In genomic region chr10:102163342-102163989, GRCh38 we compare ENCODE assay signal across 17 cellular contexts.
"Had no signal": no experiment of that assay in that cellular context is flagged by ENCODE, and none has a peak within 500 bp of the region (broad histone marks: within the 10 kb centered on the region; RNA-seq: fewer than 3 reads in every experiment).

No MANE protein-coding gene starts in this region.

- DNase-seq: activated CD4-positive, alpha-beta T cell treated with anti-CD3 and anti-CD28 coated beads for 48 hours; activated T-cell treated with anti-CD3 and anti-CD28 coated beads for 4 hours; central memory CD4-positive, alpha-beta T cell; cortex of kidney; effector memory CD4-positive, alpha-beta T cell; left ventricle myocardium superior; mesendoderm; psoas muscle; spleen; stimulated activated CD4-positive, alpha-beta T cell treated with anti-CD3 and anti-CD28 coated beads, Interleukin-1b, Interleukin-23, amount 100 ng/mL, for 48 hours; transverse colon; WERI-Rb-1 had no signal

- H3K4me2 ChIP-seq: hepatocyte had no signal

- H3K79me2 ChIP-seq: hepatocyte had no signal

- H3K9me3 Mint-ChIP-seq: nephron; stimulated activated memory B cell treated with anti-CD40 and anti-IgM and Interleukin-4, amounts not matched to agents 10 μg/mL and 1 μg/mL and 100 μg/mL, for 72 hours had no signal

- H3K27me3 Mint-ChIP-seq: stimulated activated memory B cell treated with anti-CD40 and anti-IgM and Interleukin-4, amounts not matched to agents 10 μg/mL and 1 μg/mL and 100 μg/mL, for 72 hours had no signal

- H3K4me3 Mint-ChIP-seq: nephron; stimulated activated memory B cell treated with anti-CD40 and anti-IgM and Interleukin-4, amounts not matched to agents 10 μg/mL and 1 μg/mL and 100 μg/mL, for 72 hours had no signal

- H3K4me1 ChIP-seq: gastroesophageal sphincter, psoas muscle, transverse colon had no signal

- H3K27me3 ChIP-seq: gastroesophageal sphincter, hepatocyte, spleen, transverse colon had no signal

- H3K9me3 ChIP-seq: gastroesophageal sphincter, psoas muscle, spleen, transverse colon had no signal

- H3K27ac Mint-ChIP-seq: nephron; stimulated activated memory B cell treated with anti-CD40 and anti-IgM and Interleukin-4, amounts not matched to agents 10 μg/mL and 1 μg/mL and 100 μg/mL, for 72 hours had no signal

- H3K4me1 Mint-ChIP-seq: nephron; stimulated activated memory B cell treated with anti-CD40 and anti-IgM and Interleukin-4, amounts not matched to agents 10 μg/mL and 1 μg/mL and 100 μg/mL, for 72 hours had no signal

- H3K4me3 ChIP-seq: gastroesophageal sphincter, hepatocyte, psoas muscle, spleen, transverse colon had no signal

- H3K27ac ChIP-seq: gastroesophageal sphincter, hepatocyte, psoas muscle, spleen, transverse colon, WERI-Rb-1 had no signal

- H2AFZ ChIP-seq: hepatocyte had no signal

- ATAC-seq: gastroesophageal sphincter; left ventricle myocardium superior; psoas muscle; sciatic nerve; stimulated activated memory B cell treated with anti-CD40 and anti-IgM and Interleukin-4, amounts not matched to agents 10 μg/mL and 1 μg/mL and 100 μg/mL, for 72 hours had no signal
